In the genomic region with DNA sequence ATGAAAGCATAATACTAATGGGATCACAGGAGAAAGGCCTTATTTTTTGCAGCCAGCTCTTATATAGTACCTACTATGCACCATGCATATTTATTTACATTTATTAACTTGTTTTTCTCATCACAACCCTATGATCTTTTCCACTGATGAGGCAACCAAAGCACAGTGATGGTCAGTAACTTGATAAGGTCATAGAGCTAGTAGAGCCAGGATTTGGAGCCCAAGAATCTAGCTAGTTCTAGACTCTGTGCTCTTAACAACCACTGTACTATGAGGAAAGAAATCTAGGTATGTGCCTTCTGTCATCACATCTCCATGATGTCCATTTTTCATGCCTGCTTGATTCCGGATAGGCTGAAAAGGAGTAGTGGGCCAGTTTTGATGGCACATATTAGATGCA, we compare ENCODE assay signal across 23 cellular contexts. TPM values are rescaled to one million over a fixed set of nuclear protein-coding genes. Genes with fewer than 3 reads are reported as not detected.
DNase-seq lines count a peak whose midpoint lies in the region; ATAC-seq and TF ChIP-seq lines count a peak whose summit lies in the region.
"Had no signal": no experiment of that assay in that cellular context is flagged by ENCODE, and none has a peak within 500 bp of the region (broad histone marks: within the 10 kb centered on the region; RNA-seq: fewer than 3 reads in every experiment).

No MANE protein-coding gene starts in this region.

- POLR2A ChIA-PET in HEK293 (lab: Yijun Ruan, JAX) (no interaction called here), Panc1 (lab: Charles Lee) (no interaction called here)

- H3K4me2 ChIP-seq in osteoblast (ENCODE audit: insufficient read depth, low read length) (no peak overlapping the region), hepatocyte (no peak overlapping the region)
- H3K4me2 ChIP-seq: BLaER1 had no signal

- H3K36me3 Mint-ChIP-seq in activated naive CD8-positive, alpha-beta T cell treated with anti-CD3 and anti-CD28 coated beads, Interleukin-2, amount 50 U/mL, for 24 hours (ENCODE audit: low read depth): peaks cover 5% of the 10 kb centered on the region
- H3K36me3 Mint-ChIP-seq: CD4-positive, CD25-positive, alpha-beta regulatory T cell had no signal

- H3K36me3 ChIP-seq in HEK293 (ENCODE audit: control insufficient read depth in 2 of 2, insufficient read depth in 1 of 2, low read length in 2 of 2) (no peaks in the 10 kb centered on the region), Panc1 (ENCODE audit: control insufficient read depth, insufficient read depth, low read length) (no peaks in the 10 kb centered on the region), osteoblast (ENCODE audit: insufficient read depth, low read length) (no peaks in the 10 kb centered on the region), hepatocyte (replicated peaks; ENCODE audit: insufficient read depth, low read depth) (no peaks in the 10 kb centered on the region)
- H3K36me3 ChIP-seq: BE2C, BLaER1 had no signal

- in situ Hi-C loops in Panc1 (cut with HindIII; ENCODE audit: low pct_unique_long_range_greater_than_20kb, low sequenced_read_pairs): no loop called here

- peaks cover 4% of the 10 kb centered on the region for H3K4me1 Mint-ChIP-seq in activated naive CD8-positive, alpha-beta T cell treated with anti-CD3 and anti-CD28 coated beads, Interleukin-2, amount 50 U/mL, for 24 hours
- H3K4me1 Mint-ChIP-seq: CD4-positive, alpha-beta memory T cell; CD4-positive, CD25-positive, alpha-beta regulatory T cell; CD8-positive, alpha-beta memory T cell had no signal

- no peak for DNase-seq in Panc1 (ENCODE audit: low read depth, low spot score)
- DNase-seq in osteoblast (ENCODE audit: insufficient read length, low spot score, missing footprints): peak; percentile 66
- DNase-seq in hepatocyte (ENCODE audit: low spot score): no peak
- DNase-seq in nucleus accumbens (lab: John Stamatoyannopoulos, UW): no peak
- DNase-seq in activated naive CD8-positive, alpha-beta T cell treated with anti-CD3 and anti-CD28 coated beads, Interleukin-2, amount 50 U/mL, for 24 hours: no peak
- DNase-seq: 8988T; ACHN; BE2C; C1 segment of cervical spinal cord; CD4-positive, alpha-beta memory T cell; CD4-positive, CD25-positive, alpha-beta regulatory T cell; CD8-positive, alpha-beta memory T cell; COR-L47; DMS 273 treated with DMSO at 0.1 percent for 48 hours; DMS153; DMS53; DMS79; DND-41; EL had no signal

- H3K27me3 Mint-ChIP-seq in activated naive CD8-positive, alpha-beta T cell treated with anti-CD3 and anti-CD28 coated beads, Interleukin-2, amount 50 U/mL, for 24 hours: peaks cover 4% of the 10 kb centered on the region

- H3K9me3 Mint-ChIP-seq in activated naive CD8-positive, alpha-beta T cell treated with anti-CD3 and anti-CD28 coated beads, Interleukin-2, amount 50 U/mL, for 24 hours: peaks cover 13% of the 10 kb centered on the region

- BruUV-seq in Panc1 (replicated peaks; lab: Mats Ljungman, UMichigan): no TSS peak

- intact Hi-C loops in Panc1 (cut with micrococcal nuclease; ENCODE audit: unreplicated experiment): no loop called here

- H3K27me3 ChIP-seq in Panc1 (ENCODE audit: control insufficient read depth, insufficient read depth, low read length): no peaks in the 10 kb centered on the region
- H3K27me3 ChIP-seq in osteoblast (ENCODE audit: insufficient read depth, low read length): peaks cover 3% of the 10 kb centered on the region
- H3K27me3 ChIP-seq in hepatocyte: no peaks in the 10 kb centered on the region
- H3K27me3 ChIP-seq: BE2C, BLaER1 had no signal

- no peak overlapping the region for H3K4me3 Mint-ChIP-seq in activated naive CD8-positive, alpha-beta T cell treated with anti-CD3 and anti-CD28 coated beads, Interleukin-2, amount 50 U/mL, for 24 hours
- H3K4me3 Mint-ChIP-seq: CD14-positive monocyte; CD4-positive, alpha-beta memory T cell; CD4-positive, CD25-positive, alpha-beta regulatory T cell; CD8-positive, alpha-beta memory T cell had no signal

- H3K4me3 ChIP-seq in HEK293 (ENCODE audit: low read depth, low read length) (no peak overlapping the region), Panc1 (ENCODE audit: low read depth in 2 of 2, low read length in 2 of 2) (no peak overlapping the region), osteoblast (ENCODE audit: insufficient read depth, low read length) (no peak overlapping the region), hepatocyte (no peak overlapping the region)
- H3K4me3 ChIP-seq: BLaER1, GM12878 had no signal

- no peaks in the 10 kb centered on the region for H3K4me1 ChIP-seq in HEK293 (ENCODE audit: control insufficient read depth, insufficient read depth, low read length)
- peaks cover 20% of the 10 kb centered on the region for H3K4me1 ChIP-seq in Panc1 (ENCODE audit: control insufficient read depth, insufficient read depth, low read length)
- peaks cover 27% of the 10 kb centered on the region for H3K4me1 ChIP-seq in osteoblast (ENCODE audit: insufficient read depth, low read length)
- no peaks in the 10 kb centered on the region for H3K4me1 ChIP-seq in hepatocyte (ENCODE audit: insufficient read depth)
- H3K4me1 ChIP-seq: BE2C, BLaER1 had no signal

- H3K9me3 ChIP-seq in HEK293 (ENCODE audit: control insufficient read depth, insufficient read depth, low read depth, low read length) (no peaks in the 10 kb centered on the region), Panc1 (ENCODE audit: control insufficient read depth, insufficient read depth, low read depth, low read length) (peaks cover 24% of the 10 kb centered on the region; the same call in 1 of the 2 replicates), osteoblast (ENCODE audit: low read depth, low read length) (peaks cover 5% of the 10 kb centered on the region), hepatocyte (ENCODE audit: low read depth) (no peaks in the 10 kb centered on the region)
- H3K9me3 ChIP-seq: BE2C had no signal

- 97% methylated on average over 1 of the region's 1 CpG for WGBS in hepatocyte (ENCODE audit: low lambda C conversion rate, missing lambda C conversion rate)

- H3K27ac Mint-ChIP-seq in activated naive CD8-positive, alpha-beta T cell treated with anti-CD3 and anti-CD28 coated beads, Interleukin-2, amount 50 U/mL, for 24 hours: no peak overlapping the region
- H3K27ac Mint-ChIP-seq: CD14-positive monocyte; CD4-positive, alpha-beta memory T cell; CD4-positive, CD25-positive, alpha-beta regulatory T cell had no signal

- H3K27ac ChIP-seq in HEK293 (ENCODE audit: extremely low read depth, low read depth, low read length) (no peak overlapping the region), Panc1 (ENCODE audit: low read length) (peak overlapping the region; percentile 79), osteoblast (ENCODE audit: low read depth, low read length) (no peak overlapping the region), hepatocyte (no peak overlapping the region)
- H3K27ac ChIP-seq: BLaER1 had no signal

- CTCF ChIA-PET in HEK293 (lab: Yijun Ruan, JAX): interaction anchor here (1.2 kb wide), 1 partner anchor 15 kb away, joined by 3 read pairs; no protein-coding TSS in a partner anchor
- CTCF ChIA-PET in Panc1 (lab: Charles Lee): no interaction called here

- TF ChIP-seq CTCF in HEK293 (tag by site-specific recombination; IDR thresholded peaks at IDR 0.05): no peak
- TF ChIP-seq CTCF in Panc1 (IDR thresholded peaks at IDR 0.05): no peak
- no peak for TF ChIP-seq CTCF in osteoblast (IDR thresholded peaks at IDR 0.05; ENCODE audit: extremely low read depth, low read depth, low read length)
- TF ChIP-seq CTCF in hepatocyte (IDR thresholded peaks at IDR 0.05; ENCODE audit: poor library complexity): no peak

- H3K79me2 ChIP-seq in osteoblast (ENCODE audit: insufficient read depth, low read length) (no peaks in the 10 kb centered on the region), hepatocyte (no peaks in the 10 kb centered on the region)

- no peaks in the 10 kb centered on the region for H3K9me2 ChIP-seq in hepatocyte (replicated peaks; ENCODE audit: insufficient read depth)

- H2AFZ ChIP-seq in osteoblast (ENCODE audit: low read length): no peak overlapping the region
- no peak overlapping the region for H2AFZ ChIP-seq in hepatocyte

- no peak for ATAC-seq in Panc1
- ATAC-seq in activated naive CD8-positive, alpha-beta T cell treated with anti-CD3 and anti-CD28 coated beads, Interleukin-2, amount 50 U/mL, for 24 hours: no peak
- ATAC-seq: GM12878 had no signal

- H4K20me1 ChIP-seq in osteoblast (ENCODE audit: insufficient read depth, low read length) (no peaks in the 10 kb centered on the region), hepatocyte (ENCODE audit: insufficient read depth, poor library complexity, severe bottlenecking) (no peaks in the 10 kb centered on the region)
- H4K20me1 ChIP-seq: BLaER1 had no signal

TF ChIP-seq in HEK293, 187 proteins besides CTCF, POLR2A, EP300 and RAD21:
- TF ChIP-seq ZNF658 (tag by site-specific recombination; IDR thresholded peaks at IDR 0.05): no peak
- no peak for TF ChIP-seq ZNF121 (tag by site-specific recombination; IDR thresholded peaks at IDR 0.05)
- peak; percentile 73 for TF ChIP-seq SETDB1 (IDR thresholded peaks at IDR 0.05; ENCODE audit: insufficient read length, low read length)

RNA-seq across cellular contexts. Expression of gene ABTB2, which starts 24.0 kb away (rescaled TPM):
- 22.7 TPM for total RNA-seq in Panc1 (2021; ENCODE audit: unreplicated experiment)
- 24.9 TPM for polyA plus RNA-seq in Panc1 (2012; ENCODE audit: insufficient read length)
- 5.1 and 5.9 TPM in 2 replicates for total RNA-seq in osteoblast
- total RNA-seq in hepatocyte: 8.8 and 12.4 TPM in 2 replicates
- polyA plus RNA-seq in hepatocyte: 14.3 and 16.5 TPM in 2 replicates
- polyA plus RNA-seq: CD4-positive, alpha-beta memory T cell had no signal

RNA-seq across cellular contexts. Expression of gene CAT, which starts 57.0 kb away (rescaled TPM):
- total RNA-seq in Panc1 (2021; ENCODE audit: unreplicated experiment): 65.9 TPM
- 71.5 TPM for polyA plus RNA-seq in Panc1 (2012; ENCODE audit: insufficient read length)
- 56.6 and 62.6 TPM in 2 replicates for total RNA-seq in osteoblast
- total RNA-seq in hepatocyte: 0.24 and 0.47 TPM in 2 replicates
- not detected in 2 replicates for polyA plus RNA-seq in hepatocyte

Comparison
In these comparisons a context has a peak if more than half of its experiments do, and no peak if none do; other contexts are left out.
1. RNA of gene CAT, which starts 57.0 kb away (total RNA-seq): 65.9 TPM in Panc1 (single experiment) and 56.6 to 62.6 TPM in osteoblast; 0.24 to 0.47 TPM in hepatocyte; every median in the first group is over 10 times any median in the second.